Comparison of ENCODE assay signal across 9 cellular contexts in the genomic region with DNA sequence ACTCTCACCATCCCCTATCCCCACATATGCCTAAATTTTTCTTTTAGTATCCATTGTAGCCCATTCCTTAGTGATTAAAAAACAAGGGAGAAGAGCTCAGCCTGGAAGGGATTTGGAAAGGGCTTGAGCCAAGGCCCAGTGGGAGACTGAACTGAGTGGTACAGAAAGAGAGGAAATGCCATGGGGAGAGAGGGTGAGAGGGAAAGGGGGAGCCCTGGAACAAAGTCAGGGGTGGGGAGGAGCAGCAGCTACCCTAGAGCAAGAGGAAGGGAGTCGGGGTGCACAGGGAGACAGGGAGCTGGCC. TPM values are rescaled to one million over a fixed set of nuclear protein-coding genes. Genes with fewer than 3 reads are reported as not detected.
DNase-seq lines count a peak whose midpoint lies in the region; ATAC-seq and TF ChIP-seq lines count a peak whose summit lies in the region.
"Had no signal": no experiment of that assay in that cellular context is flagged by ENCODE, and none has a peak within 500 bp of the region (broad histone marks: within the 10 kb centered on the region; RNA-seq: fewer than 3 reads in every experiment).

No MANE protein-coding gene starts in this region.

- peaks cover 18 to 19% of the 10 kb centered on the region in 2 donors for H3K36me3 ChIP-seq in ascending aorta
- no peaks in the 10 kb centered on the region for H3K36me3 ChIP-seq in liver (ENCODE audit: control insufficient read depth in 4 of 4, insufficient read depth in 3 of 4, low read depth in 1 of 4, low read length in 3 of 4)
- H3K36me3 ChIP-seq in testis (ENCODE audit: low read depth, missing control alignments), result no peaks in the 10 kb centered on the region

- DNase-seq in NCI-H2171 treated with DMSO at 0.1 percent for 48 hours (lab: John Stamatoyannopoulos, UW) (peak; percentile 85), NCI-H2171 (lab: John Stamatoyannopoulos, UW) (no peak), ascending aorta (ENCODE audit: low spot score in 2 of 2) (no peak), testis (no peak)
- no peak for DNase-seq in activated naive CD8-positive, alpha-beta T cell treated with anti-CD3 and anti-CD28 coated beads, Interleukin-2, amount 50 U/mL, for 24 hours

- 57% methylated on average over 1 of the region's 1 CpG for WGBS in liver
- 13 to 19% methylated on average over 1 of the region's 1 CpG for WGBS in testis, 2 donors

- H3K9ac ChIP-seq in liver (ENCODE audit: low read depth in 1 of 2, low read length in 2 of 2), result peak overlapping the region in 1 of 2 donors; percentile 0

- TF ChIP-seq CTCF in ascending aorta (IDR thresholded peaks at IDR 0.05) (no peak), liver (IDR thresholded peaks at IDR 0.05; ENCODE audit: low read depth, low read length, missing input control) (no peak), testis (IDR thresholded peaks at IDR 0.05) (no peak)

- H3K27ac ChIP-seq in ascending aorta (peak overlapping the region; percentile 97 to 99), liver (ENCODE audit: low read depth in 1 of 2, low read length in 2 of 2) (peak overlapping the region; percentile 89 to 93), testis (peak overlapping the region; percentile 90 to 98)

- no peak for TF ChIP-seq RAD21 in liver (IDR thresholded peaks at IDR 0.05)

- intact Hi-C loops in ascending aorta (cut with DNase I), result loop anchor here (1.0 to 10.0 kb wide), 5 partner anchors 18 to 580 kb away; partner anchors contain the start of genes LPCAT3, RNU7-1 and TNFRSF1A
- intact Hi-C loops in testis (cut with DNase I; ENCODE audit: low total_unique reads), result no loop called here

- no peaks in the 10 kb centered on the region for H3K27me3 ChIP-seq in ascending aorta
- H3K27me3 ChIP-seq in liver (ENCODE audit: control insufficient read depth in 4 of 4, insufficient read depth in 4 of 4, low read length in 3 of 4), result no peaks in the 10 kb centered on the region
- no peaks in the 10 kb centered on the region for H3K27me3 ChIP-seq in testis

- H3K4me1 Mint-ChIP-seq in activated naive CD8-positive, alpha-beta T cell treated with anti-CD3 and anti-CD28 coated beads, Interleukin-2, amount 50 U/mL, for 24 hours, result peaks cover 49% of the 10 kb centered on the region

- H3K9me3 ChIP-seq in ascending aorta (no peaks in the 10 kb centered on the region), liver (ENCODE audit: control insufficient read depth in 4 of 4, low read length in 3 of 4) (no peaks in the 10 kb centered on the region), testis (no peaks in the 10 kb centered on the region)

- TF ChIP-seq POLR2A in testis (IDR thresholded peaks at IDR 0.05), result no peak

- H3K4me1 ChIP-seq in ascending aorta (peaks cover 19 to 30% of the 10 kb centered on the region in 2 donors), liver (ENCODE audit: control insufficient read depth in 4 of 4, insufficient read depth in 4 of 4, low read length in 3 of 4) (peaks cover 9 to 55% (median 48%) of the 10 kb centered on the region in 4 donors), testis (peaks cover 40% of the 10 kb centered on the region)

- ATAC-seq in HG03378 (IDR thresholded peaks at IDR 0.05; ENCODE audit: unreplicated experiment) (no peak), HG03196 (IDR thresholded peaks at IDR 0.05; ENCODE audit: unreplicated experiment) (no peak)
- ATAC-seq in activated naive CD8-positive, alpha-beta T cell treated with anti-CD3 and anti-CD28 coated beads, Interleukin-2, amount 50 U/mL, for 24 hours, result no peak

- no peak overlapping the region for H3K27ac Mint-ChIP-seq in activated naive CD8-positive, alpha-beta T cell treated with anti-CD3 and anti-CD28 coated beads, Interleukin-2, amount 50 U/mL, for 24 hours

- H3K27me3 Mint-ChIP-seq in activated naive CD8-positive, alpha-beta T cell treated with anti-CD3 and anti-CD28 coated beads, Interleukin-2, amount 50 U/mL, for 24 hours, result no peaks in the 10 kb centered on the region

- peak overlapping the region; percentile 38 to 92 for H3K4me3 ChIP-seq in ascending aorta
- no peak overlapping the region for H3K4me3 ChIP-seq in liver (ENCODE audit: low read depth in 1 of 3, low read length in 3 of 3)
- no peak overlapping the region for H3K4me3 ChIP-seq in testis

- no peaks in the 10 kb centered on the region for H3K9me3 Mint-ChIP-seq in activated naive CD8-positive, alpha-beta T cell treated with anti-CD3 and anti-CD28 coated beads, Interleukin-2, amount 50 U/mL, for 24 hours

- peaks cover 2% of the 10 kb centered on the region for H3K36me3 Mint-ChIP-seq in activated naive CD8-positive, alpha-beta T cell treated with anti-CD3 and anti-CD28 coated beads, Interleukin-2, amount 50 U/mL, for 24 hours (ENCODE audit: low read depth)

- no peak overlapping the region for H3K4me3 Mint-ChIP-seq in activated naive CD8-positive, alpha-beta T cell treated with anti-CD3 and anti-CD28 coated beads, Interleukin-2, amount 50 U/mL, for 24 hours

TF ChIP-seq in liver, 16 proteins besides CTCF, POLR2A, EP300 and RAD21 (continues in another document):
- TF ChIP-seq NR2F2 (IDR thresholded peaks at IDR 0.05) (no peak), FOXA1 (IDR thresholded peaks at IDR 0.05) (no peak), HNF4G (IDR thresholded peaks at IDR 0.05) (no peak), YY1 (IDR thresholded peaks at IDR 0.05) (no peak), ATF3 (IDR thresholded peaks at IDR 0.05) (no peak), GABPA (IDR thresholded peaks at IDR 0.05 in 1 of 2, conservative IDR thresholded peaks at IDR 0.05 in 1 of 2) (no peak), EGR1 (IDR thresholded peaks at IDR 0.05; ENCODE audit: low read depth in 2 of 2) (no peak), ZBTB33 (IDR thresholded peaks at IDR 0.05) (no peak), TAF1 (conservative IDR thresholded peaks at IDR 0.05) (no peak), FOXA2 (IDR thresholded peaks at IDR 0.05) (no peak), JUND (IDR thresholded peaks at IDR 0.05) (no peak), HNF4A (conservative IDR thresholded peaks at IDR 0.05) (no peak), RXRA (IDR thresholded peaks at IDR 0.05) (no peak), SP1 (IDR thresholded peaks at IDR 0.05) (no peak)
- TF ChIP-seq, protein P1, sequence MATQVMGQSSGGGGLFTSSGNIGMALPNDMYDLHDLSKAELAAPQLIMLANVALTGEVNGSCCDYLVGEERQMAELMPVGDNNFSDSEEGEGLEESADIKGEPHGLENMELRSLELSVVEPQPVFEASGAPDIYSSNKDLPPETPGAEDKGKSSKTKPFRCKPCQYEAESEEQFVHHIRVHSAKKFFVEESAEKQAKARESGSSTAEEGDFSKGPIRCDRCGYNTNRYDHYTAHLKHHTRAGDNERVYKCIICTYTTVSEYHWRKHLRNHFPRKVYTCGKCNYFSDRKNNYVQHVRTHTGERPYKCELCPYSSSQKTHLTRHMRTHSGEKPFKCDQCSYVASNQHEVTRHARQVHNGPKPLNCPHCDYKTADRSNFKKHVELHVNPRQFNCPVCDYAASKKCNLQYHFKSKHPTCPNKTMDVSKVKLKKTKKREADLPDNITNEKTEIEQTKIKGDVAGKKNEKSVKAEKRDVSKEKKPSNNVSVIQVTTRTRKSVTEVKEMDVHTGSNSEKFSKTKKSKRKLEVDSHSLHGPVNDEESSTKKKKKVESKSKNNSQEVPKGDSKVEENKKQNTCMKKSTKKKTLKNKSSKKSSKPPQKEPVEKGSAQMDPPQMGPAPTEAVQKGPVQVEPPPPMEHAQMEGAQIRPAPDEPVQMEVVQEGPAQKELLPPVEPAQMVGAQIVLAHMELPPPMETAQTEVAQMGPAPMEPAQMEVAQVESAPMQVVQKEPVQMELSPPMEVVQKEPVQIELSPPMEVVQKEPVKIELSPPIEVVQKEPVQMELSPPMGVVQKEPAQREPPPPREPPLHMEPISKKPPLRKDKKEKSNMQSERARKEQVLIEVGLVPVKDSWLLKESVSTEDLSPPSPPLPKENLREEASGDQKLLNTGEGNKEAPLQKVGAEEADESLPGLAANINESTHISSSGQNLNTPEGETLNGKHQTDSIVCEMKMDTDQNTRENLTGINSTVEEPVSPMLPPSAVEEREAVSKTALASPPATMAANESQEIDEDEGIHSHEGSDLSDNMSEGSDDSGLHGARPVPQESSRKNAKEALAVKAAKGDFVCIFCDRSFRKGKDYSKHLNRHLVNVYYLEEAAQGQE (IDR thresholded peaks at IDR 0.05), result no peak

RNA-seq across cellular contexts. Expression of gene ATN1, which starts 2.6 kb away (rescaled TPM):
- total RNA-seq in ascending aorta (207 TPM), liver (10 to 100 TPM in 1 of 2 donors, 1 to 10 TPM in 1; 3.6 to 10.2 TPM), testis (10 to 100 TPM; 63.4 to 73.2 TPM)
- polyA plus RNA-seq in liver (10 to 100 TPM in 1 of 2 donors, 1 to 10 TPM in 1; 5.6 to 12.6 TPM), testis (ENCODE audit: insufficient read depth, low read depth, low replicate concordance) (40.5 TPM)

RNA-seq across cellular contexts. Expression of gene ENO2, which starts 10.8 kb away (rescaled TPM):
- total RNA-seq in ascending aorta (30.3 TPM), liver (1 to 10 TPM; 1.1 to 3.1 TPM), testis (1 to 10 TPM; 8.8 to 8.9 TPM)
- polyA plus RNA-seq in liver (1 to 10 TPM; 1.3 to 1.6 TPM), testis (ENCODE audit: insufficient read depth, low read depth, low replicate concordance) (14.3 TPM)

RNA-seq across cellular contexts. Expression of gene RNU7-1, which starts 18.4 kb away (rescaled TPM):
- total RNA-seq in ascending aorta (not detected), liver (not detected), testis (not detected)
- polyA plus RNA-seq in liver (not detected), testis (ENCODE audit: insufficient read depth, low read depth, low replicate concordance) (not detected)
- polyA plus RNA-seq: CD14-positive monocyte had no signal

RNA-seq across cellular contexts. Expression of gene C12orf57, which starts 18.6 kb away (rescaled TPM):
- total RNA-seq in ascending aorta, result 558 TPM
- 10 to 100 TPM; 49.2 to 53.8 TPM for total RNA-seq in liver
- 100 to 1,000 TPM in 1 of 2 donors, 10 to 100 TPM in 1; 77.7 to 193 TPM for polyA plus RNA-seq in liver
- 100 to 1,000 TPM; 143 to 236 TPM for total RNA-seq in testis
- polyA plus RNA-seq in testis (ENCODE audit: insufficient read depth, low read depth, low replicate concordance), result 141 TPM

RNA-seq across cellular contexts. Expression of gene LRRC23, which starts 20.6 kb away (rescaled TPM):
- total RNA-seq in ascending aorta (6.6 TPM), liver (1 to 10 TPM; 2.0 to 3.6 TPM), testis (10 to 100 TPM; 32.7 to 33.9 TPM)
- polyA plus RNA-seq in liver (1 to 10 TPM in 1 of 2 donors, under 1 TPM in 1; 0.92 to 2.3 TPM), testis (ENCODE audit: insufficient read depth, low read depth, low replicate concordance) (112 TPM)

Comparison
In these comparisons a context has a peak if more than half of its experiments do, and no peak if none do; other contexts are left out.
1. H3K4me3 ChIP-seq: peak in ascending aorta (2 of 2); none in liver (0 of 3) and testis (0 of 2).
2. RNA of gene ATN1, which starts 2.6 kb away (total RNA-seq): 207 TPM in ascending aorta (single experiment) and 63.4 to 73.2 TPM in testis; 3.6 to 10.2 TPM in liver; every median in the first group is over 4 times any median in the second.
3. Peak in every context shown above with its lines, with median percentiles within 50 percentile points of each other: H3K27ac ChIP-seq.